In genomic region chr1:204084247-204084772, GRCh38 we compare ENCODE assay signal across 1 cellular context.
TF ChIP-seq lines count a peak whose summit lies in the region.

No MANE protein-coding gene starts in this region.

TF ChIP-seq in SK-N-SH treated with all-trans-retinoic acid at 6 μM for 48 hours, 23 proteins besides CTCF, POLR2A, EP300 and RAD21 (continued from another document):
- TF ChIP-seq TSHZ2 (CRISPR knock-in tag; IDR thresholded peaks at IDR 0.05) (no peak), ESRRG (CRISPR knock-in tag; IDR thresholded peaks at IDR 0.05) (no peak)
TF ChIP-seq in SK-N-SH treated with all-trans-retinoic acid at 6 μM for 48 hours: peak in this region for 0.
